In genomic region chr18:8673276-8674209, GRCh38 we compare ENCODE assay signal across 8 cellular contexts. TPM values are rescaled to one million over a fixed set of nuclear protein-coding genes. Genes with fewer than 3 reads are reported as not detected.
A peak's percentile ranks its signal among the peaks of the same experiment; 100 is the strongest.
DNase-seq lines count a peak whose midpoint lies in the region; ATAC-seq and TF ChIP-seq lines count a peak whose summit lies in the region.

No MANE protein-coding gene starts in this region.

- H3K36me3 Mint-ChIP-seq in T-helper 17 cell (ENCODE audit: low read depth) = no peaks in the 10 kb centered on the region

- H3K27ac ChIP-seq in MM.1S (ENCODE audit: low read length) = peak overlapping the region; percentile 81
- H3K27ac ChIP-seq in heart right ventricle = no peak overlapping the region

- no peak overlapping the region for H3K27ac Mint-ChIP-seq in T-helper 17 cell

- intact Hi-C loops in heart right ventricle (cut with DNase I) = no loop called here

- no peaks in the 10 kb centered on the region for H3K9me2 ChIP-seq in MM.1S (replicated peaks; ENCODE audit: insufficient read depth, low read length)

- no peaks in the 10 kb centered on the region for H3K79me2 ChIP-seq in MM.1S (ENCODE audit: low read length)

- H3K36me3 ChIP-seq in MM.1S (replicated peaks; ENCODE audit: insufficient read depth, low read length) = no peaks in the 10 kb centered on the region
- no peaks in the 10 kb centered on the region for H3K36me3 ChIP-seq in heart right ventricle

- peak; percentile 84 for ATAC-seq in HG02763 (IDR thresholded peaks at IDR 0.05; ENCODE audit: unreplicated experiment)
- ATAC-seq in heart right ventricle = no peak
- ATAC-seq in T-helper 17 cell = no peak

- H3K27me3 ChIP-seq in MM.1S (replicated peaks; ENCODE audit: insufficient read depth, low read length) (no peaks in the 10 kb centered on the region), heart right ventricle (no peaks in the 10 kb centered on the region)

- no peaks in the 10 kb centered on the region for H3K9me3 ChIP-seq in MM.1S (replicated peaks; ENCODE audit: insufficient read depth, low read length)
- H3K9me3 ChIP-seq in heart right ventricle = no peaks in the 10 kb centered on the region
- no peaks in the 10 kb centered on the region for H3K9me3 ChIP-seq in T-helper 17 cell (ENCODE audit: control insufficient read depth, low read length, poor library complexity, severe bottlenecking)

- DNase-seq in NCI-H748 (lab: John Stamatoyannopoulos, UW; ENCODE audit: unreplicated experiment) = peak; percentile 19
- no peak for DNase-seq in NCI-H748 treated with DMSO at 0.1 percent for 48 hours (lab: John Stamatoyannopoulos, UW)
- DNase-seq in MM.1S = peak; percentile 90
- DNase-seq in NCI-H1092 treated with DMSO at 0.1 percent for 48 hours (lab: John Stamatoyannopoulos, UW) = no peak
- DNase-seq in heart right ventricle = no peak
- no peak for DNase-seq in NCI-H1417 (lab: John Stamatoyannopoulos, UW)
- no peak for DNase-seq in T-helper 17 cell

- H2AFZ ChIP-seq in MM.1S (ENCODE audit: low read length) = peak overlapping the region; percentile 47

- WGBS in heart right ventricle, 2 donors = 89 to 92% methylated on average over 9 of the region's 9 CpGs

- no peak overlapping the region for H3K4me3 Mint-ChIP-seq in T-helper 17 cell

- peak overlapping the region; percentile 51 for H3K4me2 ChIP-seq in MM.1S (ENCODE audit: low read depth, low read length)

- H3K27me3 Mint-ChIP-seq in T-helper 17 cell = peaks cover 11% of the 10 kb centered on the region

- TF ChIP-seq CTCF in MM.1S (IDR thresholded peaks at IDR 0.05; ENCODE audit: low read length) (no peak), heart right ventricle (IDR thresholded peaks at IDR 0.05) (no peak)

- H4K20me1 ChIP-seq in MM.1S (ENCODE audit: insufficient read depth, low read length) = no peaks in the 10 kb centered on the region

- H3F3A ChIP-seq in MM.1S (ENCODE audit: insufficient read depth, low read length) = peaks cover 24% of the 10 kb centered on the region

- H3K4me3 ChIP-seq in MM.1S (ENCODE audit: low read length) = peak overlapping the region; percentile 59
- H3K4me3 ChIP-seq in heart right ventricle = no peak overlapping the region

- H3K9ac ChIP-seq in MM.1S (ENCODE audit: low read length) = peak overlapping the region; percentile 44; the same call in 1 of the 2 replicates

- H3K4me1 Mint-ChIP-seq in T-helper 17 cell = no peaks in the 10 kb centered on the region

- peaks cover 17% of the 10 kb centered on the region for H3K4me1 ChIP-seq in MM.1S (ENCODE audit: low read length)
- H3K4me1 ChIP-seq in heart right ventricle = no peaks in the 10 kb centered on the region

RNA-seq across cellular contexts. Expression of gene MTCL1, which starts 31.8 kb away (rescaled TPM):
- total RNA-seq in heart right ventricle (10 to 100 TPM in 4 of 10 donors, 1 to 10 TPM in 6; 3.3 to 17.2 (median 8.8) TPM), T-helper 17 cell (1 to 10 TPM in 1 of 2 donors, under 1 TPM in 1; 0.22 to 2.1 TPM)
- polyA plus RNA-seq in heart right ventricle = 1 to 10 TPM; 1.9 to 9.6 TPM

Comparison
In these comparisons a context has a peak if more than half of its experiments do, and no peak if none do; other contexts are left out.
1. DNase-seq: peak in NCI-H748 (single experiment) and MM.1S (single experiment); none in NCI-H748 treated with DMSO at 0.1 percent for 48 hours (single experiment), NCI-H1092 treated with DMSO at 0.1 percent for 48 hours (single experiment), heart right ventricle (0 of 2), NCI-H1417 (0 of 3) and T-helper 17 cell (0 of 3).